13 cellular contexts compared by ENCODE assay signal in the genomic region with DNA sequence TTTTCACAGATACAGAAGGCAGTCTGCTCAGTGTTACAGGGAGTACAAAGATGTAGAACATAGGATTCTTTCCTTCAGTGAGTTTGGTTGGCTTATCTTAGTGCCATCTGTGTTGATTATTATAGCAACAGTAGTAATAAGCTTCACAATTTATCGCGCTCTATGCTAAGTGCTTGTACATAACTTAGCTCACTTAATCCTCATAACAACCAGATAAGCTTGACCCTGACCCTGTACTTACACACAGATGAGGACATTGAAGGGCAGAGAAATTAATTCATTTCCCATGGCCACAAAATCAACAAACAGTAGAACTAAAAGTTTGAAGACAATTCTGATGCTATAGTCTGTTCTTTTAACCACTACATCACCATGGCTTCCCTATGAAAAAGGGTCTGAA.
DNase-seq lines count a peak whose midpoint lies in the region; ATAC-seq and TF ChIP-seq lines count a peak whose summit lies in the region.
"Had no signal": no experiment of that assay in that cellular context is flagged by ENCODE, and none has a peak within 500 bp of the region (broad histone marks: within the 10 kb centered on the region; RNA-seq: fewer than 3 reads in every experiment).

No MANE protein-coding gene starts in this region.

- peak overlapping the region; percentile 32 for H3K27ac ChIP-seq in cardiac muscle cell
- peak overlapping the region in 1 of 2 donors; percentile 29 for H3K27ac ChIP-seq in right atrium auricular region
- peak overlapping the region in 2 of 10 donors; percentile 2 to 36 for H3K27ac ChIP-seq in heart right ventricle
- no peak overlapping the region for H3K27ac ChIP-seq in lower lobe of right lung
- H3K27ac ChIP-seq: BLaER1, GM23248 had no signal

- H3K27me3 ChIP-seq in cardiac muscle cell (no peaks in the 10 kb centered on the region), right atrium auricular region (no peaks in the 10 kb centered on the region), heart right ventricle (no peaks in the 10 kb centered on the region), lower lobe of right lung (ENCODE audit: low read depth) (no peaks in the 10 kb centered on the region)
- H3K27me3 ChIP-seq: BLaER1 had no signal

- H3K4me3 ChIP-seq in cardiac muscle cell (no peak overlapping the region), right atrium auricular region (no peak overlapping the region), heart right ventricle (no peak overlapping the region), lower lobe of right lung (no peak overlapping the region)
- H3K4me3 ChIP-seq: BLaER1, GM12878, GM23248 had no signal

- no peak overlapping the region for H3K27ac Mint-ChIP-seq in nephron progenitor cell
- H3K27ac Mint-ChIP-seq: CD8-positive, alpha-beta memory T cell had no signal

- no peaks in the 10 kb centered on the region for H3K9me3 Mint-ChIP-seq in nephron progenitor cell

- peak in 1 of 2 donors; percentile 5 for DNase-seq in cardiac muscle cell (ENCODE audit: low read depth in 1 of 2, low spot score in 1 of 2)
- no peak for DNase-seq in right atrium auricular region (ENCODE audit: low spot score)
- no peak for DNase-seq in heart right ventricle
- DNase-seq in lower lobe of right lung, result no peak
- DNase-seq in mesenteric fat pad (ENCODE audit: low spot score), result no peak
- DNase-seq in AG08395 (ENCODE audit: low spot score), result no peak
- no peak for DNase-seq in nephron progenitor cell
- DNase-seq: CD8-positive, alpha-beta memory T cell; DMS79; GM23248 had no signal

- peak in 5 of 8 donors; percentile 51 to 92 (median 75) for ATAC-seq in heart right ventricle
- peak; percentile 73 to 78 for ATAC-seq in lower lobe of right lung
- ATAC-seq: GM12878, HCT116 had no signal

- 38 to 63% methylated on average over 2 of the region's 2 CpGs for WGBS in heart right ventricle, 2 donors

- H3K27me3 Mint-ChIP-seq in nephron progenitor cell (ENCODE audit: low read depth, poor library complexity), result peaks cover 11% of the 10 kb centered on the region
- H3K27me3 Mint-ChIP-seq: CD8-positive, alpha-beta memory T cell had no signal

- H3K4me1 Mint-ChIP-seq in nephron progenitor cell, result no peaks in the 10 kb centered on the region
- H3K4me1 Mint-ChIP-seq: CD8-positive, alpha-beta memory T cell had no signal

- no peak overlapping the region for H3K4me3 Mint-ChIP-seq in nephron progenitor cell
- H3K4me3 Mint-ChIP-seq: CD8-positive, alpha-beta memory T cell had no signal

- H3K36me3 ChIP-seq in cardiac muscle cell (no peaks in the 10 kb centered on the region), right atrium auricular region (no peaks in the 10 kb centered on the region), heart right ventricle (no peaks in the 10 kb centered on the region), lower lobe of right lung (no peaks in the 10 kb centered on the region)
- H3K36me3 ChIP-seq: BLaER1 had no signal

- H3K9me3 ChIP-seq in cardiac muscle cell (ENCODE audit: low read depth) (no peaks in the 10 kb centered on the region), right atrium auricular region (no peaks in the 10 kb centered on the region), heart right ventricle (no peaks in the 10 kb centered on the region), lower lobe of right lung (no peaks in the 10 kb centered on the region)
- H3K9me3 ChIP-seq: BLaER1 had no signal

- H3K4me1 ChIP-seq in cardiac muscle cell (ENCODE audit: low read depth) (peaks cover 11% of the 10 kb centered on the region), right atrium auricular region (no peaks in the 10 kb centered on the region), heart right ventricle (peaks cover 0 to 25% (median 5%) of the 10 kb centered on the region in 9 donors), lower lobe of right lung (peaks cover 9% of the 10 kb centered on the region)
- H3K4me1 ChIP-seq: BLaER1 had no signal

- TF ChIP-seq CTCF in cardiac muscle cell (IDR thresholded peaks at IDR 0.05; ENCODE audit: low read depth, low read length), result no peak
- no peak for TF ChIP-seq CTCF in right atrium auricular region (IDR thresholded peaks at IDR 0.05)
- TF ChIP-seq CTCF in heart right ventricle (IDR thresholded peaks at IDR 0.05), result no peak
- no peak for TF ChIP-seq CTCF in lower lobe of right lung (IDR thresholded peaks at IDR 0.05)
- TF ChIP-seq CTCF in nephron progenitor cell (IDR thresholded peaks at IDR 0.05), result no peak

- no peaks in the 10 kb centered on the region for H3K36me3 Mint-ChIP-seq in nephron progenitor cell (ENCODE audit: low read depth)
- H3K36me3 Mint-ChIP-seq: CD8-positive, alpha-beta memory T cell had no signal

- intact Hi-C loops in heart right ventricle (cut with DNase I) (loop anchor here in 2 of 10 donors (2.0 to 5.0 kb wide), 2 partner anchors 61 to 118 kb away; no protein-coding TSS in a partner anchor), lower lobe of right lung (cut with DNase I) (no loop called here)
